Comparison of ENCODE assay signal across 19 cellular contexts in the genomic region with DNA sequence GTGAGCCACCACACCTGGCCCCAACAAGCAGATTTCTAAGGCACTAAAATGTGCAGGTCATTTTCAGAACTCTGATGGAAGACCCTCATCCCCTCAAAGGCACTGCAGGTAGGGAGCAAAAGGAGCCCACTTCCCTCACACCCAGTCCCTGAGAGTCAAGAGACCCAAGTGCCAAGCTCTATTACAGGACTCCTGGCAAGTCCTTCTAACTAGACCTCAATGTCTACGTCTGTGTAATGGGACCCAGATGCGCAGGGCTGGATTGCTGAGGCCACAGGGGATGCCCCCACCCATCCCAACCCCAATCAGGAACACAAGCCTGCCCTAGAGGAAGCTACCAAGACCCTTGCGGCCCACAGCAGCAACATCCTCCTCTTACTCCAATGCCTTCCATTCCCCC. TPM values are rescaled to one million over a fixed set of nuclear protein-coding genes. Genes with fewer than 3 reads are reported as not detected.
DNase-seq lines count a peak whose midpoint lies in the region; ATAC-seq and TF ChIP-seq lines count a peak whose summit lies in the region.
"Had no signal": no experiment of that assay in that cellular context is flagged by ENCODE, and none has a peak within 500 bp of the region (broad histone marks: within the 10 kb centered on the region; RNA-seq: fewer than 3 reads in every experiment).

No MANE protein-coding gene starts in this region.

- no peak overlapping the region for H3K4me3 Mint-ChIP-seq in activated naive CD4-positive, alpha-beta T cell treated with anti-CD3 and anti-CD28 coated beads, Interleukin-2, amount 50 U/mL, for 24 hours
- H3K4me3 Mint-ChIP-seq in activated naive CD4-positive, alpha-beta T cell treated with anti-CD3 and anti-CD28 coated beads for 36 hours = no peak overlapping the region
- H3K4me3 Mint-ChIP-seq: HFFc6 had no signal

- ATAC-seq in lower lobe of right lung (no peak), HG02642 (IDR thresholded peaks at IDR 0.05; ENCODE audit: poor library complexity, unreplicated experiment) (no peak)

- no peaks in the 10 kb centered on the region for H3K27me3 Mint-ChIP-seq in activated naive CD4-positive, alpha-beta T cell treated with anti-CD3 and anti-CD28 coated beads, Interleukin-2, amount 50 U/mL, for 24 hours
- H3K27me3 Mint-ChIP-seq in activated naive CD4-positive, alpha-beta T cell treated with anti-CD3 and anti-CD28 coated beads for 36 hours (ENCODE audit: low read depth) = no peaks in the 10 kb centered on the region

- H3K27ac ChIP-seq in angular gyrus (ENCODE audit: low read depth, low read length) (peak overlapping the region; percentile 85), lower lobe of right lung (peak overlapping the region; percentile 86), substantia nigra (ENCODE audit: low read depth, low read length, poor library complexity, severe bottlenecking) (peak overlapping the region; percentile 98), spleen (peak overlapping the region in 3 of 8 donors; percentile 14 to 72 (median 65))
- H3K27ac ChIP-seq: HL-60, PC-9, SJCRH30 had no signal

- intact Hi-C loops in activated naive CD4-positive, alpha-beta T cell treated with anti-CD3 and anti-CD28 coated beads for 36 hours (cut with micrococcal nuclease) = no loop called here
- intact Hi-C loops in lower lobe of right lung (cut with DNase I) = no loop called here
- intact Hi-C loops in spleen (cut with DNase I; ENCODE audit: low total_unique reads) = no loop called here

- DNase-seq in activated naive CD4-positive, alpha-beta T cell treated with anti-CD3 and anti-CD28 coated beads for 36 hours = no peak
- no peak for DNase-seq in lower lobe of right lung
- no peak for DNase-seq in substantia nigra (lab: John Stamatoyannopoulos, UW)
- no peak for DNase-seq in spleen
- no peak for DNase-seq in NCI-H345 treated with DMSO at 0.1 percent for 48 hours (lab: John Stamatoyannopoulos, UW; ENCODE audit: unreplicated experiment)
- DNase-seq: CD8-positive, alpha-beta memory T cell; DMS79 treated with DMSO at 0.1 percent for 48 hours; HFFc6; IMR-90; NCI-H1436; NCI-H1930; NCI-H345; NCI-H526; PC-9; SJCRH30 had no signal

- H3K4me3 ChIP-seq in lower lobe of right lung = no peak overlapping the region
- no peak overlapping the region for H3K4me3 ChIP-seq in spleen
- H3K4me3 ChIP-seq: PC-9, SJCRH30 had no signal

- no peaks in the 10 kb centered on the region for H3K36me3 Mint-ChIP-seq in activated naive CD4-positive, alpha-beta T cell treated with anti-CD3 and anti-CD28 coated beads, Interleukin-2, amount 50 U/mL, for 24 hours
- no peaks in the 10 kb centered on the region for H3K36me3 Mint-ChIP-seq in activated naive CD4-positive, alpha-beta T cell treated with anti-CD3 and anti-CD28 coated beads for 36 hours (ENCODE audit: low read depth)
- H3K36me3 Mint-ChIP-seq: CD8-positive, alpha-beta memory T cell had no signal

- H3K27me3 ChIP-seq in lower lobe of right lung (ENCODE audit: low read depth) (peaks cover 16% of the 10 kb centered on the region), spleen (replicated peaks in 1 of 7) (peaks cover 0 to 42% (median 20%) of the 10 kb centered on the region in 7 donors)

- H3K9me3 ChIP-seq in lower lobe of right lung = no peaks in the 10 kb centered on the region
- H3K9me3 ChIP-seq in spleen = no peaks in the 10 kb centered on the region
- H3K9me3 ChIP-seq: SJCRH30 had no signal

- peak overlapping the region; percentile 56 for H3K27ac Mint-ChIP-seq in activated naive CD4-positive, alpha-beta T cell treated with anti-CD3 and anti-CD28 coated beads, Interleukin-2, amount 50 U/mL, for 24 hours
- H3K27ac Mint-ChIP-seq in activated naive CD4-positive, alpha-beta T cell treated with anti-CD3 and anti-CD28 coated beads for 36 hours = no peak overlapping the region
- H3K27ac Mint-ChIP-seq: HFFc6 had no signal

- peaks cover 73% of the 10 kb centered on the region for H3K4me1 Mint-ChIP-seq in activated naive CD4-positive, alpha-beta T cell treated with anti-CD3 and anti-CD28 coated beads, Interleukin-2, amount 50 U/mL, for 24 hours
- peaks cover 45% of the 10 kb centered on the region for H3K4me1 Mint-ChIP-seq in activated naive CD4-positive, alpha-beta T cell treated with anti-CD3 and anti-CD28 coated beads for 36 hours (ENCODE audit: low read depth)

- H3K9me3 Mint-ChIP-seq in activated naive CD4-positive, alpha-beta T cell treated with anti-CD3 and anti-CD28 coated beads, Interleukin-2, amount 50 U/mL, for 24 hours = no peaks in the 10 kb centered on the region
- H3K9me3 Mint-ChIP-seq in activated naive CD4-positive, alpha-beta T cell treated with anti-CD3 and anti-CD28 coated beads for 36 hours = no peaks in the 10 kb centered on the region
- H3K9me3 Mint-ChIP-seq: CD8-positive, alpha-beta memory T cell; HFFc6 had no signal

- H3K4me1 ChIP-seq in lower lobe of right lung = peaks cover 60% of the 10 kb centered on the region
- H3K4me1 ChIP-seq in spleen = peaks cover 9 to 75% (median 38%) of the 10 kb centered on the region in 6 donors

- no peak for TF ChIP-seq POLR2A in spleen (IDR thresholded peaks at IDR 0.05)

- CTCF ChIA-PET in activated naive CD4-positive, alpha-beta T cell treated with anti-CD3 and anti-CD28 coated beads for 36 hours (lab: Charles Lee) = interaction anchor here (1.1 to 2.3 kb wide), 2 partner anchors 12 to 18 kb away, joined by 6 to 8 read pairs; no protein-coding TSS in a partner anchor

- WGBS in spleen, 5 donors = 90 to 97% (median 92%) methylated on average over 3 of the region's 3 CpGs

- TF ChIP-seq CTCF in lower lobe of right lung (IDR thresholded peaks at IDR 0.05) (no peak), spleen (IDR thresholded peaks at IDR 0.05 in 8 of 11, conservative IDR thresholded peaks at IDR 0.05 in 3 of 11) (no peak)

- H3K36me3 ChIP-seq in lower lobe of right lung (no peaks in the 10 kb centered on the region), spleen (no peaks in the 10 kb centered on the region)
- H3K36me3 ChIP-seq: SJCRH30 had no signal

RNA-seq across cellular contexts. Expression of a gene that starts 2.7 kb away (rescaled TPM):
- total RNA-seq in activated naive CD4-positive, alpha-beta T cell treated with anti-CD3 and anti-CD28 coated beads for 36 hours = under 1 TPM; 0.25 to 0.41 TPM
- total RNA-seq in lower lobe of right lung (77.5 TPM), spleen (10 to 100 TPM in 6 of 7 donors, 1 to 10 TPM in 1; 9.6 to 53.1 (median 29.1) TPM)
- polyA plus RNA-seq in spleen = 10 to 100 TPM in 1 of 3 donors, 1 to 10 TPM in 2; 4.7 to 19.1 (median 7.0) TPM
- total RNA-seq: HFFc6, IMR-90 had no signal

RNA-seq across cellular contexts. Expression of a gene that starts 36.7 kb away (rescaled TPM):
- 10 to 100 TPM; 11.0 to 11.2 TPM for total RNA-seq in activated naive CD4-positive, alpha-beta T cell treated with anti-CD3 and anti-CD28 coated beads for 36 hours
- total RNA-seq in lower lobe of right lung = 58.1 TPM
- 10 to 100 TPM; 38.0 to 84.6 (median 62.4) TPM for total RNA-seq in spleen
- 10 to 100 TPM; 30.1 to 65.1 (median 35.7) TPM for polyA plus RNA-seq in spleen

Comparison
In these comparisons a context has a peak if more than half of its experiments do, and no peak if none do; other contexts are left out.
1. RNA of a gene that starts 2.7 kb away (total RNA-seq): 77.5 TPM in lower lobe of right lung (single experiment) and 9.6 to 53.1 TPM in spleen; 0.25 to 0.41 TPM in activated naive CD4-positive, alpha-beta T cell treated with anti-CD3 and anti-CD28 coated beads for 36 hours; every median in the first group is over 4 times any median in the second.